In genomic region chr17:31314788-31315105, GRCh38 we compare ENCODE assay signal across 11 cellular contexts. TPM values are rescaled to one million over a fixed set of nuclear protein-coding genes. Genes with fewer than 3 reads are reported as not detected.
DNase-seq lines count a peak whose midpoint lies in the region; ATAC-seq and TF ChIP-seq lines count a peak whose summit lies in the region.
"Had no signal": no experiment of that assay in that cellular context is flagged by ENCODE, and none has a peak within 500 bp of the region (broad histone marks: within the 10 kb centered on the region; RNA-seq: fewer than 3 reads in every experiment).

No MANE protein-coding gene starts in this region.

- peak; percentile 33 for ATAC-seq in upper lobe of right lung
- no peak for ATAC-seq in GM21717 (IDR thresholded peaks at IDR 0.05; ENCODE audit: unreplicated experiment)

- peak overlapping the region; percentile 98 for H3K27ac Mint-ChIP-seq in activated naive CD4-positive, alpha-beta T cell treated with anti-CD3 and anti-CD28 coated beads, Interleukin-2, amount 10 ng/mL, durations not matched to agents 7 days and 5 days

- H3K36me3 Mint-ChIP-seq in activated naive CD4-positive, alpha-beta T cell treated with anti-CD3 and anti-CD28 coated beads, Interleukin-2, amount 10 ng/mL, durations not matched to agents 7 days and 5 days = peaks cover 50% of the 10 kb centered on the region

- no peak for TF ChIP-seq POLR2A in esophagus squamous epithelium (IDR thresholded peaks at IDR 0.05)

- H3K4me3 Mint-ChIP-seq in activated naive CD4-positive, alpha-beta T cell treated with anti-CD3 and anti-CD28 coated beads, Interleukin-2, amount 10 ng/mL, durations not matched to agents 7 days and 5 days = peak overlapping the region; percentile 88

- H3K9me3 Mint-ChIP-seq in activated naive CD4-positive, alpha-beta T cell treated with anti-CD3 and anti-CD28 coated beads, Interleukin-2, amount 10 ng/mL, durations not matched to agents 7 days and 5 days = no peaks in the 10 kb centered on the region

- H3K27ac ChIP-seq in SK-N-MC = peak overlapping the region; percentile 91; the same call in 1 of the 2 replicates
- peak overlapping the region in 3 of 4 donors; percentile 48 to 73 (median 66) for H3K27ac ChIP-seq in esophagus squamous epithelium
- H3K27ac ChIP-seq in upper lobe of right lung = peak overlapping the region; percentile 81

- peaks cover 39% of the 10 kb centered on the region for H3K4me1 Mint-ChIP-seq in activated naive CD4-positive, alpha-beta T cell treated with anti-CD3 and anti-CD28 coated beads, Interleukin-2, amount 10 ng/mL, durations not matched to agents 7 days and 5 days

- H3K4me3 ChIP-seq in SK-N-MC (no peak overlapping the region), esophagus squamous epithelium (peak overlapping the region in 1 of 4 donors; percentile 53), upper lobe of right lung (no peak overlapping the region), MG63 (no peak overlapping the region)

- DNase-seq in activated naive CD4-positive, alpha-beta T cell treated with anti-CD3 and anti-CD28 coated beads, Interleukin-2, amount 10 ng/mL, durations not matched to agents 7 days and 5 days = no peak
- no peak for DNase-seq in activated naive CD4-positive, alpha-beta T cell treated with anti-CD3 and anti-CD28 coated beads, Interleukin-2, amount 50 U/mL, for 16 hours
- DNase-seq in SK-N-MC (ENCODE audit: low read depth, low spot score) = no peak
- no peak for DNase-seq in esophagus squamous epithelium (lab: John Stamatoyannopoulos, UW)
- no peak for DNase-seq in upper lobe of right lung
- no peak for DNase-seq in stimulated activated CD4-positive, alpha-beta T cell treated with anti-CD3 and anti-CD28 coated beads, Interleukin-2, amount 100 ng/mL, for 24 hours
- no peak for DNase-seq in MG63
- DNase-seq: activated effector memory CD4-positive, alpha-beta T cell treated with anti-CD3 and anti-CD28 coated beads, Interleukin-2, amount 50 U/mL, for 16 hours; islet precursor cell; NCI-H1694 had no signal

- TF ChIP-seq CTCF in esophagus squamous epithelium (IDR thresholded peaks at IDR 0.05) (no peak), upper lobe of right lung (IDR thresholded peaks at IDR 0.05) (no peak)

- no peaks in the 10 kb centered on the region for H3K27me3 ChIP-seq in esophagus squamous epithelium
- H3K27me3 ChIP-seq in upper lobe of right lung = no peaks in the 10 kb centered on the region
- H3K27me3 ChIP-seq in MG63 = no peaks in the 10 kb centered on the region

- no peaks in the 10 kb centered on the region for H3K27me3 Mint-ChIP-seq in activated naive CD4-positive, alpha-beta T cell treated with anti-CD3 and anti-CD28 coated beads, Interleukin-2, amount 10 ng/mL, durations not matched to agents 7 days and 5 days

- CTCF ChIA-PET in activated naive CD4-positive, alpha-beta T cell treated with anti-CD3 and anti-CD28 coated beads, Interleukin-2, amount 10 ng/mL, durations not matched to agents 7 days and 5 days (lab: Charles Lee) = no interaction called here

- intact Hi-C loops in esophagus squamous epithelium (cut with DNase I) (no loop called here), upper lobe of right lung (cut with DNase I) (no loop called here)

- no peak overlapping the region for H3K9ac ChIP-seq in SK-N-MC (ENCODE audit: insufficient read length)

- H3K4me1 ChIP-seq in esophagus squamous epithelium (peaks cover 0 to 13% (median 0%) of the 10 kb centered on the region in 3 donors), upper lobe of right lung (peaks cover 8% of the 10 kb centered on the region)

- no peaks in the 10 kb centered on the region for H3K9me3 ChIP-seq in SK-N-MC (ENCODE audit: low read depth, low read length)
- no peaks in the 10 kb centered on the region for H3K9me3 ChIP-seq in esophagus squamous epithelium
- no peaks in the 10 kb centered on the region for H3K9me3 ChIP-seq in upper lobe of right lung
- 0 out of 2 replicates have a peak, but pooled peaks cover 2% of the 10 kb centered on the region for H3K9me3 ChIP-seq in MG63

- WGBS in esophagus squamous epithelium, 2 donors = 78 to 83% methylated on average over 3 of the region's 3 CpGs

- H3K36me3 ChIP-seq in SK-N-MC (ENCODE audit: insufficient read depth, low read length) (no peaks in the 10 kb centered on the region), esophagus squamous epithelium (no peaks in the 10 kb centered on the region), upper lobe of right lung (no peaks in the 10 kb centered on the region), MG63 (no peaks in the 10 kb centered on the region)

RNA-seq across cellular contexts. Expression of gene EVI2B, which starts 0.9 kb away (rescaled TPM):
- 10 to 100 TPM in 1 of 4 donors, 1 to 10 TPM in 3; 1.7 to 13.4 (median 4.2) TPM for total RNA-seq in esophagus squamous epithelium
- total RNA-seq in upper lobe of right lung = 87.9 TPM
- not detected in 2 replicates for total RNA-seq in MG63 (2014; rRNA removed; shearing (Covaris generic); ENCODE audit: low replicate concordance)

RNA-seq across cellular contexts. Expression of gene EVI2A, which starts 6.7 kb away (rescaled TPM):
- total RNA-seq in esophagus squamous epithelium = 10 to 100 TPM in 1 of 4 donors, 1 to 10 TPM in 2, under 1 TPM in 1; 0.68 to 11.1 (median 3.3) TPM
- total RNA-seq in upper lobe of right lung = 38.2 TPM
- total RNA-seq in MG63 (2014; rRNA removed; shearing (Covaris generic); ENCODE audit: low replicate concordance) = 0.39 and 0.66 TPM in 2 replicates

RNA-seq across cellular contexts. Expression of gene OMG, which starts 17.7 kb away (rescaled TPM):
- under 1 TPM in 1 of 4 donors, not detected in 3; 0.76 TPM for total RNA-seq in esophagus squamous epithelium
- total RNA-seq in upper lobe of right lung = 10.3 TPM
- not detected in 2 replicates for total RNA-seq in MG63 (2014; rRNA removed; shearing (Covaris generic); ENCODE audit: low replicate concordance)
